Comparison of ENCODE assay signal across 1 cellular context in the genomic region with DNA sequence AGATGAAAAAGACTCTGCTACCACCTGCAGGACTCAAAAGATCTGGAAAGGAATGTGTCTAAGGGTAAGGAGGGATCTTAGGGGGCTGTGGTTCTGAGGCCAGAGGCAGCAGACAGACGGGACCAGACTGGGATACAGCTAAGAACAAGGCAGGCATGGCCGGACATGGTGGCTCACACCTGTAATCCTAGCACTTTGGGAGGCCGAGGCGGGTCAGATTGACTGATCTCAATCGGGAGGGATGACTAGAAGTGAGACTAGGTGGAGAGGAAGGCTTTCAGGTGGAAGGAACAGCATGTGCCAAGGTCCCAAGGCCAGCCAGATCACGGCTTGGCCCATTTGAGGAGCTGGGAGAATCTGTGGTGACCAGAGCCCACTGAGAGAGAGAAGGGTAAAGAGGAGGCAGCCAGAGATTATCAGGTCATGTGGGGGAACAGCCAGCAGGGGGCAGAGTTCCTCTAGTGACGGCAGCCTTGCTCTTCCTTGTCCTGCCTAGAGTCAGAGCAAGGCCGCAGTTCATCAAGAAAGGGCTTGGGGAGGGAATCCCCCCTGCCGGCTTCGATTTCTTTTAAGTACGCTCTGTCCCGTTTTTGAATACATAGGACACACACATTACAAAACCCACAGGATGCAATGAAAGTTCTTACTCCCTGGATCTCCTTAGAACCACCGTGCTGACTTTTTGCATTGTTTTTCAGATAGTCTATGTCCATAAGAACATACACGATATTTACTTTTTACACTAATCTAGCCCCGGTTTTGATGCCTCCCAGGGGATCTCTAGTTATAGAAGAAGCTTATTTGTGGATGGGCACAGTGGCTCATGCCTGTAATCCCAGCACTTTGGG.
TF ChIP-seq lines count a peak whose summit lies in the region.

No MANE protein-coding gene starts in this region.

TF ChIP-seq in IMR-90, 13 proteins besides CTCF, POLR2A, EP300 and RAD21 (continued from another document):
- peak; percentile 97 for TF ChIP-seq SMC3 (IDR thresholded peaks at IDR 0.05; ENCODE audit: low read depth, low read length)
